Comparison of ENCODE assay signal across 1 cellular context in the genomic region with DNA sequence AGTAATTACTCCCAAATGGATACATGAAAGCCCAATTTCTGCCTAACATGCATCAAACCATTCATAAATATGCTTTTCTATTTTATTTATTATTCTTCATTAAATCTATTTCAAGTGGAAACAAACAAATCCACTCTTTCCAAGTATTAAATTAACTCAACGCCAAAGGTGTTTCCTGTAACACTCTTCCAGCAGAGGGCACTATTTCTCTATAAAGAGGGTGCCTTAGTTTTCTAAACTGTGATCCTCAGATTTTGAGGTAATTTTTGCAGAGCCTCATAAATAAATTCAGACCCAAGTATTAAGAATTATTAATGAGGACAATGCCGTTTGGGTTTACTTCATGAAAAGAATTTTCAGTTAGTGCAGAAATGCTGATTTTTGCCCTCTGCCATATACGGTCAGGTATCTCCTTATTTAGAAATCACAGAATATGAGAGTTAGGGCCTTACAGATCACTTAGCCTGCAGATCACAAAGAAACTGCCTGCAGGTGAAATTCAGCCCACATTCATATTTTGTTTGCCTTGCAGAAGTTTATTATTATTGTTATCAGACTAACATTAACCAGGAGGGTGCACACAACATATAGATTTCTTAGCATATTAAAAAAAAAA.
TF ChIP-seq lines count a peak whose summit lies in the region.

No MANE protein-coding gene starts in this region.

TF ChIP-seq in K562, 482 proteins besides CTCF, POLR2A, EP300 and RAD21:
- TF ChIP-seq, protein P1, sequence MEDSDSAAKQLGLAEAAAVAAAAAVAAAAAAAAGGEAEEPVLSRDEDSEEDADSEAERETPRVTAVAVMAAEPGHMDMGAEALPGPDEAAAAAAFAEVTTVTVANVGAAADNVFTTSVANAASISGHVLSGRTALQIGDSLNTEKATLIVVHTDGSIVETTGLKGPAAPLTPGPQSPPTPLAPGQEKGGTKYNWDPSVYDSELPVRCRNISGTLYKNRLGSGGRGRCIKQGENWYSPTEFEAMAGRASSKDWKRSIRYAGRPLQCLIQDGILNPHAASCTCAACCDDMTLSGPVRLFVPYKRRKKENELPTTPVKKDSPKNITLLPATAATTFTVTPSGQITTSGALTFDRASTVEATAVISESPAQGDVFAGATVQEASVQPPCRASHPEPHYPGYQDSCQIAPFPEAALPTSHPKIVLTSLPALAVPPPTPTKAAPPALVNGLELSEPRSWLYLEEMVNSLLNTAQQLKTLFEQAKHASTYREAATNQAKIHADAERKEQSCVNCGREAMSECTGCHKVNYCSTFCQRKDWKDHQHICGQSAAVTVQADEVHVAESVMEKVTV (CRISPR knock-in tag; IDR thresholded peaks at IDR 0.05): peak; percentile 96
- peak; percentile 75 for TF ChIP-seq SMC3 (conservative IDR thresholded peaks at IDR 0.05; ENCODE audit: insufficient read depth, low read depth, low read length)
- TF ChIP-seq TARDBP (IDR thresholded peaks at IDR 0.05): no peak
- peak; percentile 56; the same call in 1 of the 2 replicates for TF ChIP-seq CC2D1A (IDR thresholded peaks at IDR 0.05)
- 0 out of 2 replicates have a peak, but pooled peaks have one; percentile 31 for TF ChIP-seq ARID2 (IDR thresholded peaks at IDR 0.05)
- TF ChIP-seq, protein P2, sequence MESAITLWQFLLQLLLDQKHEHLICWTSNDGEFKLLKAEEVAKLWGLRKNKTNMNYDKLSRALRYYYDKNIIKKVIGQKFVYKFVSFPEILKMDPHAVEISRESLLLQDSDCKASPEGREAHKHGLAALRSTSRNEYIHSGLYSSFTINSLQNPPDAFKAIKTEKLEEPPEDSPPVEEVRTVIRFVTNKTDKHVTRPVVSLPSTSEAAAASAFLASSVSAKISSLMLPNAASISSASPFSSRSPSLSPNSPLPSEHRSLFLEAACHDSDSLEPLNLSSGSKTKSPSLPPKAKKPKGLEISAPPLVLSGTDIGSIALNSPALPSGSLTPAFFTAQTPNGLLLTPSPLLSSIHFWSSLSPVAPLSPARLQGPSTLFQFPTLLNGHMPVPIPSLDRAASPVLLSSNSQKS (CRISPR knock-in tag; IDR thresholded peaks at IDR 0.05): no peak
